Comparison of ENCODE assay signal across 14 cellular contexts in genomic region chr10:5343561-5343960, GRCh38. TPM values are rescaled to one million over a fixed set of nuclear protein-coding genes. Genes with fewer than 3 reads are reported as not detected.
DNase-seq lines count a peak whose midpoint lies in the region; TF ChIP-seq lines count a peak whose summit lies in the region.
"Had no signal": no experiment of that assay in that cellular context is flagged by ENCODE, and none has a peak within 500 bp of the region (broad histone marks: within the 10 kb centered on the region; RNA-seq: fewer than 3 reads in every experiment).

No MANE protein-coding gene starts in this region.

- intact Hi-C loops in thyroid gland (cut with DNase I) = no loop called here

- TF ChIP-seq POLR2A in thyroid gland (IDR thresholded peaks at IDR 0.05) = no peak

- H3K27ac ChIP-seq in thyroid gland = no peak overlapping the region

- WGBS in thyroid gland, 2 donors = 83 to 84% methylated on average over 4 of the region's 4 CpGs

- H3K4me1 ChIP-seq in thyroid gland = no peaks in the 10 kb centered on the region

- TF ChIP-seq CTCF in thyroid gland (IDR thresholded peaks at IDR 0.05) = peak in 1 of 6 experiments; percentile 6

- no peak overlapping the region for H3K4me3 ChIP-seq in thyroid gland (replicated peaks in 1 of 3)

- H3K36me3 ChIP-seq in thyroid gland = no peaks in the 10 kb centered on the region

- no peaks in the 10 kb centered on the region for H3K27me3 ChIP-seq in thyroid gland

- H3K9me3 ChIP-seq in thyroid gland = no peaks in the 10 kb centered on the region

- peak; percentile 5 for DNase-seq in NCI-H2107 treated with DMSO at 0.1 percent for 48 hours (lab: John Stamatoyannopoulos, UW; ENCODE audit: unreplicated experiment)
- no peak for DNase-seq in NCI-H2107 (lab: John Stamatoyannopoulos, UW)
- peak; percentile 61 for DNase-seq in H4 (ENCODE audit: low spot score)
- peak; percentile 4 for DNase-seq in SHP77 treated with DMSO at 0.1 percent for 48 hours (lab: John Stamatoyannopoulos, UW)
- peak; percentile 66 for DNase-seq in kidney tubule cell (ENCODE audit: low spot score)
- DNase-seq in thyroid gland = no peak
- DNase-seq in amniotic stem cell (lab: John Stamatoyannopoulos, UW) = no peak
- no peak for DNase-seq in SIG-M5 (lab: John Stamatoyannopoulos, UW)
- DNase-seq: activated T-cell treated with anti-CD3 and anti-CD28 coated beads, Interleukin-2, amount 50 U/mL, for 1 hour; caudate nucleus; IMR-90; retina had no signal

RNA-seq across cellular contexts. Expression of gene UCN3, which starts 21.2 kb away (rescaled TPM):
- not detected in 2 replicates for total RNA-seq in H4 (2014; rRNA removed; shearing (Covaris generic))
- total RNA-seq in thyroid gland = not detected
- total RNA-seq: fibroblast of villous mesenchyme, IMR-90, lower leg skin had no signal

Comparison
In these comparisons a context has a peak if more than half of its experiments do, and no peak if none do; other contexts are left out.
1. DNase-seq: peak in NCI-H2107 treated with DMSO at 0.1 percent for 48 hours (single experiment), H4 (single experiment), SHP77 treated with DMSO at 0.1 percent for 48 hours (single experiment) and kidney tubule cell (single experiment); none in NCI-H2107 (single experiment), thyroid gland (0 of 2), amniotic stem cell (single experiment) and SIG-M5 (single experiment).